In genomic region chrX:101408530-101408836, GRCh38 we compare ENCODE assay signal across 8 cellular contexts. TPM values are rescaled to one million over a fixed set of nuclear protein-coding genes. Genes with fewer than 3 reads are reported as not detected.
DNase-seq lines count a peak whose midpoint lies in the region; ATAC-seq and TF ChIP-seq lines count a peak whose summit lies in the region.

No MANE protein-coding gene starts in this region.

- TF ChIP-seq CTCF in MCF 10A (IDR thresholded peaks at IDR 0.05; ENCODE audit: unreplicated experiment) (no peak), mesothelial cell of epicardium (IDR thresholded peaks at IDR 0.05; ENCODE audit: unreplicated experiment) (no peak)

- H3K27ac Mint-ChIP-seq in CD4-positive, alpha-beta memory T cell, result peak overlapping the region; percentile 95 to 99 (median 98)
- peak overlapping the region; percentile 91 for H3K27ac Mint-ChIP-seq in MCF 10A (ENCODE audit: low read depth, unreplicated experiment)
- peak overlapping the region; percentile 98 for H3K27ac Mint-ChIP-seq in mesothelial cell of epicardium

- DNase-seq in CD4-positive, alpha-beta memory T cell, result no peak
- DNase-seq in MCF 10A (ENCODE audit: unreplicated experiment) (no peak), mesothelial cell of epicardium (ENCODE audit: low spot score in 2 of 2, unreplicated experiment in 2 of 2) (no peak), iPS-NIHi7 (ENCODE audit: extremely low spot score) (no peak)
- no peak for DNase-seq in stimulated activated CD4-positive, alpha-beta T cell treated with anti-CD3 and anti-CD28 coated beads, Interleukin-2, amount 100 ng/mL, for 24 hours

- peak overlapping the region; percentile 69 to 79 for H3K4me3 ChIP-seq in CD4-positive, alpha-beta memory T cell (ENCODE audit: low read length in 2 of 2)

- ATAC-seq in HG03135 (IDR thresholded peaks at IDR 0.05; ENCODE audit: unreplicated experiment) (peak; percentile 34), HG03520 (IDR thresholded peaks at IDR 0.05; ENCODE audit: unreplicated experiment) (no peak), HG02610 (IDR thresholded peaks at IDR 0.05; ENCODE audit: unreplicated experiment) (no peak)

- peaks cover 14 to 41% (median 25%) of the 10 kb centered on the region in 4 donors for H3K4me1 Mint-ChIP-seq in CD4-positive, alpha-beta memory T cell
- peaks cover 6% of the 10 kb centered on the region for H3K4me1 Mint-ChIP-seq in MCF 10A (ENCODE audit: insufficient read depth, unreplicated experiment)
- H3K4me1 Mint-ChIP-seq in mesothelial cell of epicardium, result peaks cover 22% of the 10 kb centered on the region

- no peaks in the 10 kb centered on the region for H3K27me3 ChIP-seq in CD4-positive, alpha-beta memory T cell (ENCODE audit: insufficient read depth, low read length)

- intact Hi-C loops in CD4-positive, alpha-beta memory T cell (cut with micrococcal nuclease), result loop anchor here (1.0 to 10.0 kb wide), 3 partner anchors 60 to 584 kb away; partner anchors contain the start of genes CSTF2 and TIMM8A
- intact Hi-C loops in MCF 10A (cut with micrococcal nuclease), result no loop called here

- CTCF ChIA-PET in CD4-positive, alpha-beta memory T cell (lab: Charles Lee; ENCODE audit: partially characterized antibody), result no interaction called here
- CTCF ChIA-PET in MCF 10A (lab: Yijun Ruan, JAX), result interaction anchor here (0.6 kb wide), 3 partner anchors 12 to 551 kb away, joined by 3 to 5 read pairs (median 4); no protein-coding TSS in a partner anchor

- peaks cover 12% of the 10 kb centered on the region for H3K36me3 ChIP-seq in CD4-positive, alpha-beta memory T cell (ENCODE audit: insufficient read depth, low read length)

- H3K36me3 Mint-ChIP-seq in CD4-positive, alpha-beta memory T cell, result peaks cover 10 to 33% of the 10 kb centered on the region in 2 donors
- peaks cover 37% of the 10 kb centered on the region for H3K36me3 Mint-ChIP-seq in MCF 10A (ENCODE audit: insufficient read depth, unreplicated experiment)
- H3K36me3 Mint-ChIP-seq in mesothelial cell of epicardium, result peaks cover 16% of the 10 kb centered on the region

- peak overlapping the region; percentile 85 to 96 (median 94) for H3K4me3 Mint-ChIP-seq in CD4-positive, alpha-beta memory T cell
- H3K4me3 Mint-ChIP-seq in MCF 10A (ENCODE audit: unreplicated experiment) (peak overlapping the region; percentile 81), mesothelial cell of epicardium (peak overlapping the region; percentile 84)

- H3K27me3 Mint-ChIP-seq in CD4-positive, alpha-beta memory T cell, result no peaks in the 10 kb centered on the region
- H3K27me3 Mint-ChIP-seq in MCF 10A (ENCODE audit: insufficient read depth, unreplicated experiment), result peaks cover 29% of the 10 kb centered on the region
- no peaks in the 10 kb centered on the region for H3K27me3 Mint-ChIP-seq in mesothelial cell of epicardium (ENCODE audit: low read depth)

- peaks cover 27% of the 10 kb centered on the region for H3K4me1 ChIP-seq in CD4-positive, alpha-beta memory T cell (ENCODE audit: insufficient read depth, low read length)

- H3K27ac ChIP-seq in CD4-positive, alpha-beta memory T cell (ENCODE audit: low read depth, low read length), result peak overlapping the region; percentile 97

- TSS peak; percentile 71 for BruUV-seq in MCF 10A (replicated peaks; lab: Mats Ljungman, UMichigan)

- POLR2A ChIA-PET in CD4-positive, alpha-beta memory T cell (lab: Charles Lee; ENCODE audit: partially characterized antibody), result interaction anchor here (1.0 to 2.5 kb wide), 3 partner anchors 9 to 524 kb away, joined by 3 to 16 read pairs (median 3); partner anchors contain the start of genes RPL36A and ZMAT1
- POLR2A ChIA-PET in MCF 10A (lab: Yijun Ruan, JAX), result interaction anchor here (1.0 kb wide), 1 partner anchor 17 kb away, joined by 3 read pairs; no protein-coding TSS in a partner anchor

- H3K9me3 Mint-ChIP-seq in CD4-positive, alpha-beta memory T cell, result peaks cover 0 to 4% (median 0%) of the 10 kb centered on the region in 8 donors
- H3K9me3 Mint-ChIP-seq in MCF 10A (ENCODE audit: unreplicated experiment) (no peaks in the 10 kb centered on the region), mesothelial cell of epicardium (peaks cover 32% of the 10 kb centered on the region)

- H3K9me3 ChIP-seq in CD4-positive, alpha-beta memory T cell (ENCODE audit: control insufficient read depth in 1 of 2, low read length in 2 of 2), result no peaks in the 10 kb centered on the region

RNA-seq across cellular contexts. Expression of gene HNRNPH2, which starts 0.5 kb away (rescaled TPM):
- 10 to 100 TPM; 40.1 to 40.9 TPM for total RNA-seq in CD4-positive, alpha-beta memory T cell
- polyA plus RNA-seq in CD4-positive, alpha-beta memory T cell, result 100 to 1,000 TPM in 1 of 2 donors, 10 to 100 TPM in 1; 86.1 to 105 TPM
- total RNA-seq in MCF 10A (2022), result 35.5 and 44.2 TPM in 2 replicates
- total RNA-seq in mesothelial cell of epicardium, result 60.8 to 63.0 TPM (median 61.6 TPM) in 3 replicates

RNA-seq across cellular contexts. Expression of gene GLA, which starts 0.8 kb away (rescaled TPM):
- 10 to 100 TPM; 13.1 TPM for total RNA-seq in CD4-positive, alpha-beta memory T cell
- 10 to 100 TPM in 1 of 2 donors, 1 to 10 TPM in 1; 9.6 to 16.1 TPM for polyA plus RNA-seq in CD4-positive, alpha-beta memory T cell
- total RNA-seq in MCF 10A (2022) (11.7 and 13.3 TPM in 2 replicates), mesothelial cell of epicardium (23.8 to 25.0 TPM (median 24.2 TPM) in 3 replicates)

RNA-seq across cellular contexts. Expression of gene RPL36A, which starts 17.7 kb away (rescaled TPM):
- 100 to 1,000 TPM; 380 to 428 TPM for total RNA-seq in CD4-positive, alpha-beta memory T cell
- 1,000 to 10,000 TPM; 2,296 to 2,724 TPM for polyA plus RNA-seq in CD4-positive, alpha-beta memory T cell
- 445 and 482 TPM in 2 replicates for total RNA-seq in MCF 10A (2022)
- 298 to 311 TPM (median 303 TPM) in 3 replicates for total RNA-seq in mesothelial cell of epicardium

RNA-seq across cellular contexts. Expression of gene BTK, which starts 22.5 kb away (rescaled TPM):
- total RNA-seq in CD4-positive, alpha-beta memory T cell, result 1 to 10 TPM; 1.6 to 1.9 TPM
- polyA plus RNA-seq in CD4-positive, alpha-beta memory T cell, result 1 to 10 TPM in 1 of 2 donors, not detected in 1; 1.1 TPM
- total RNA-seq in MCF 10A (2022) (not detected in 2 replicates), mesothelial cell of epicardium (0.07 to 0.42 TPM (median 0.20 TPM) in 3 replicates)

RNA-seq across cellular contexts. Expression of gene TIMM8A, which starts 59.9 kb away (rescaled TPM):
- 10 to 100 TPM; 12.0 to 13.3 TPM for total RNA-seq in CD4-positive, alpha-beta memory T cell
- 10 to 100 TPM in 1 of 2 donors, 1 to 10 TPM in 1; 8.8 to 10.5 TPM for polyA plus RNA-seq in CD4-positive, alpha-beta memory T cell
- 14.9 and 17.2 TPM in 2 replicates for total RNA-seq in MCF 10A (2022)
- total RNA-seq in mesothelial cell of epicardium, result 12.2 to 16.7 TPM (median 14.3 TPM) in 3 replicates
